ENCODE assay signal across 1 cellular context in the genomic region with DNA sequence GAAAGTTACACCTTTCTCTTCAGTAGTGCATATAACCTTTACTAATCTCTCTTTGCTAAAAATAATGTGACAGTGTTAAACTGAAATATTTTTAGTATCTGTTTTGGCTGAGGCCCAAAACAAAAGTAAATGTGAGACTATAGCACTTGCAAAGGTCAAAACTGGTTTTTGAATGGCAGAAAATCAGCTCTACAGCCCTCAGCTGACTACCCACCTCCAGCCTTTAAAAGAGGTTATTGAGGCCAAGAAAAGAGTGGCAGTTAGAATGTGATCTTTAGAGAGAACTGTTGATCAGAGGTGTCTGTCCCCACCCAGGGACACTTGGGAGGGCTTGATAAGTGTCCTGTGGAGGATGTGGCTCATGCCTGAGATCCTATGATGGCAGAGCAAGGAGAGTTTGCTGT.
TF ChIP-seq lines count a peak whose summit lies in the region.

No MANE protein-coding gene starts in this region.

TF ChIP-seq in GM12878, 131 proteins besides CTCF, POLR2A, EP300 and RAD21 (continued from another document):
- TF ChIP-seq NR2C2 (IDR thresholded peaks at IDR 0.05; ENCODE audit: borderline replicate concordance, control insufficient read depth, insufficient read length, low read depth) (no peak), USF1 (IDR thresholded peaks at IDR 0.05; ENCODE audit: borderline replicate concordance, extremely low read length, insufficient read depth, low read depth, low read length) (no peak), NR2F1 (conservative IDR thresholded peaks at IDR 0.05) (peak; percentile 88), SIN3A (IDR thresholded peaks at IDR 0.05; ENCODE audit: low read depth, low read length) (no peak), ZNF622 (IDR thresholded peaks at IDR 0.05) (no peak), CREB1 (IDR thresholded peaks at IDR 0.05; ENCODE audit: low read depth) (no peak), BHLHE40 (IDR thresholded peaks at IDR 0.05; ENCODE audit: borderline replicate concordance in 1 of 2, low read depth in 2 of 2, low read length in 1 of 2) (no peak), RB1 (IDR thresholded peaks at IDR 0.05; ENCODE audit: borderline replicate concordance) (no peak), NFIC (IDR thresholded peaks at IDR 0.05; ENCODE audit: low read depth, low read length) (peak; percentile 46)
- TF ChIP-seq, protein P1, sequence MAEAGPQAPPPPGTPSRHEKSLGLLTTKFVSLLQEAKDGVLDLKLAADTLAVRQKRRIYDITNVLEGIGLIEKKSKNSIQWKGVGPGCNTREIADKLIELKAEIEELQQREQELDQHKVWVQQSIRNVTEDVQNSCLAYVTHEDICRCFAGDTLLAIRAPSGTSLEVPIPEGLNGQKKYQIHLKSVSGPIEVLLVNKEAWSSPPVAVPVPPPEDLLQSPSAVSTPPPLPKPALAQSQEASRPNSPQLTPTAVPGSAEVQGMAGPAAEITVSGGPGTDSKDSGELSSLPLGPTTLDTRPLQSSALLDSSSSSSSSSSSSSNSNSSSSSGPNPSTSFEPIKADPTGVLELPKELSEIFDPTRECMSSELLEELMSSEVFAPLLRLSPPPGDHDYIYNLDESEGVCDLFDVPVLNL (IDR thresholded peaks at IDR 0.05; ENCODE audit: low read depth, low read length), result no peak
